20 cellular contexts compared by ENCODE assay signal in the genomic region with DNA sequence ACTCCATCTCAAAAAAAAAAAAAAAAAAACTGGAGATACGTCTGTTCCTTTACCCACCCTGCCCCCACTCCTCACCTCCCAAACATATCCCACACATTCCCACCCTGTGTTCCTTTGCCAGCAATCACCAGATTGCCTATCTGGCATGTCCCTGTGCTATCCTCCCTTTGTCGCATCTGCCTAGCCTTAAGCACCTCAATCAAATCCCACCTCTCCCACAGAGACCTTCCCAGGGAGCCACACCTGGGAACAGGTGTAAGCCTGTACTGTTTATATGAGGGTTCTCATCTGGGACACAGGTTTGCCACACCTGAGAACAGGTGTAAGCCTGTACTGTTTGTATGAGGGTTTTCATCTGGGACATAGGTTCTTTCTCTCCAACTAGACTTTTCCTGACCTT. TPM values are rescaled to one million over a fixed set of nuclear protein-coding genes. Genes with fewer than 3 reads are reported as not detected.
DNase-seq lines count a peak whose midpoint lies in the region; ATAC-seq lines count a peak whose summit lies in the region.
"Had no signal": no experiment of that assay in that cellular context is flagged by ENCODE, and none has a peak within 500 bp of the region (broad histone marks: within the 10 kb centered on the region; RNA-seq: fewer than 3 reads in every experiment).

No MANE protein-coding gene starts in this region.

- no peak overlapping the region for H3K27ac Mint-ChIP-seq in activated T-helper 1 cell treated with anti-CD3 and anti-CD28 coated beads, Interleukin-12 subunit alpha, Interleukin-12 subunit beta, Interleukin-2, Interleukin-4 antibody, amounts not matched to agents 30 ng/mL and 10 ng/mL and 1 ng/mL, durations not matched to agents 14 hours and 24 hours and 36 hours
- H3K27ac Mint-ChIP-seq: CD14-positive monocyte; CD8-positive, alpha-beta T cell; HFFc6 had no signal

- H3K4me1 Mint-ChIP-seq in activated T-helper 1 cell treated with anti-CD3 and anti-CD28 coated beads, Interleukin-12 subunit alpha, Interleukin-12 subunit beta, Interleukin-2, Interleukin-4 antibody, amounts not matched to agents 30 ng/mL and 10 ng/mL and 1 ng/mL, durations not matched to agents 14 hours and 24 hours and 36 hours (ENCODE audit: low read depth): peaks cover 15% of the 10 kb centered on the region

- peaks cover 11% of the 10 kb centered on the region for H3K27me3 Mint-ChIP-seq in activated T-helper 1 cell treated with anti-CD3 and anti-CD28 coated beads, Interleukin-12 subunit alpha, Interleukin-12 subunit beta, Interleukin-2, Interleukin-4 antibody, amounts not matched to agents 30 ng/mL and 10 ng/mL and 1 ng/mL, durations not matched to agents 14 hours and 24 hours and 36 hours (ENCODE audit: insufficient read depth)

- H3K36me3 Mint-ChIP-seq in activated T-helper 1 cell treated with anti-CD3 and anti-CD28 coated beads, Interleukin-12 subunit alpha, Interleukin-12 subunit beta, Interleukin-2, Interleukin-4 antibody, amounts not matched to agents 30 ng/mL and 10 ng/mL and 1 ng/mL, durations not matched to agents 14 hours and 24 hours and 36 hours (ENCODE audit: low read depth): no peaks in the 10 kb centered on the region
- H3K36me3 Mint-ChIP-seq: CD14-positive monocyte; CD8-positive, alpha-beta T cell had no signal

- peak overlapping the region; percentile 74 to 79 for H3K27ac ChIP-seq in mucosa of rectum (ENCODE audit: low read depth in 2 of 2, low read length in 2 of 2)
- H3K27ac ChIP-seq: 22Rv1 had no signal

- no peaks in the 10 kb centered on the region for H3K9me3 ChIP-seq in mucosa of rectum (ENCODE audit: control insufficient read depth in 2 of 2, low read length in 2 of 2)
- H3K9me3 ChIP-seq: HAP-1 had no signal

- H3K36me3 ChIP-seq in mucosa of rectum (ENCODE audit: control insufficient read depth in 2 of 2, insufficient read depth in 2 of 2, low read length in 2 of 2): no peaks in the 10 kb centered on the region
- H3K36me3 ChIP-seq: HAP-1 had no signal

- no peak overlapping the region for H3K4me3 Mint-ChIP-seq in activated T-helper 1 cell treated with anti-CD3 and anti-CD28 coated beads, Interleukin-12 subunit alpha, Interleukin-12 subunit beta, Interleukin-2, Interleukin-4 antibody, amounts not matched to agents 30 ng/mL and 10 ng/mL and 1 ng/mL, durations not matched to agents 14 hours and 24 hours and 36 hours
- H3K4me3 Mint-ChIP-seq: CD14-positive monocyte; CD8-positive, alpha-beta T cell; HFFc6 had no signal

- H3K4me3 ChIP-seq in mucosa of rectum (ENCODE audit: low read length in 2 of 2): no peak overlapping the region
- H3K4me3 ChIP-seq: HAP-1 had no signal

- H3K9ac ChIP-seq in mucosa of rectum (ENCODE audit: low read depth in 1 of 2, low read length in 2 of 2): peak overlapping the region in 1 of 2 donors; percentile 25

- intact Hi-C loops in Right ventricle myocardium superior (cut with DNase I): no loop called here
- intact Hi-C loops in activated T-helper 1 cell treated with anti-CD3 and anti-CD28 coated beads, Interleukin-12 subunit alpha, Interleukin-12 subunit beta, Interleukin-2, Interleukin-4 antibody, amounts not matched to agents 30 ng/mL and 10 ng/mL and 1 ng/mL, durations not matched to agents 14 hours and 24 hours and 36 hours (cut with micrococcal nuclease): no loop called here

- ATAC-seq in esophagus mucosa (peak; percentile 9), Right ventricle myocardium superior (ENCODE audit: poor library complexity) (no peak)
- ATAC-seq: CD8-positive, alpha-beta T cell had no signal

- peak; percentile 36 for DNase-seq in NCI-H146 (lab: John Stamatoyannopoulos, UW)
- DNase-seq in NCI-H146 treated with DMSO at 0.1 percent for 48 hours (lab: John Stamatoyannopoulos, UW; ENCODE audit: unreplicated experiment): no peak
- no peak for DNase-seq in dermis blood vessel endothelial cell
- DNase-seq in Right ventricle myocardium superior: no peak
- no peak for DNase-seq in stimulated activated CD4-positive, alpha-beta T cell treated with anti-CD3 and anti-CD28 coated beads, Interleukin-15, amount 100 ng/mL, for 24 hours
- no peak for DNase-seq in activated T-helper 1 cell treated with anti-CD3 and anti-CD28 coated beads, Interleukin-12 subunit alpha, Interleukin-12 subunit beta, Interleukin-2, Interleukin-4 antibody, amounts not matched to agents 30 ng/mL and 10 ng/mL and 1 ng/mL, durations not matched to agents 14 hours and 24 hours and 36 hours (ENCODE audit: low spot score)
- DNase-seq: CD8-positive, alpha-beta T cell; COR-L47; DMS153; DMS79 treated with DMSO at 0.1 percent for 48 hours; EL; GOT3; HFFc6 had no signal

- no peaks in the 10 kb centered on the region for H3K27me3 ChIP-seq in mucosa of rectum (ENCODE audit: control insufficient read depth in 2 of 2, insufficient read depth in 2 of 2, low read length in 2 of 2)

- no peaks in the 10 kb centered on the region for H3K9me3 Mint-ChIP-seq in activated T-helper 1 cell treated with anti-CD3 and anti-CD28 coated beads, Interleukin-12 subunit alpha, Interleukin-12 subunit beta, Interleukin-2, Interleukin-4 antibody, amounts not matched to agents 30 ng/mL and 10 ng/mL and 1 ng/mL, durations not matched to agents 14 hours and 24 hours and 36 hours
- H3K9me3 Mint-ChIP-seq: CD14-positive monocyte; CD8-positive, alpha-beta T cell; HFFc6 had no signal

- peaks cover 28 to 50% of the 10 kb centered on the region in 2 donors for H3K4me1 ChIP-seq in mucosa of rectum (ENCODE audit: control insufficient read depth in 2 of 2, insufficient read depth in 2 of 2, low read length in 2 of 2)
- H3K4me1 ChIP-seq: HAP-1 had no signal

RNA-seq across cellular contexts. Expression of gene WFDC3, which starts 16.8 kb away (rescaled TPM):
- total RNA-seq in esophagus mucosa (not detected), dermis blood vessel endothelial cell (not detected in 2 replicates), Right ventricle myocardium superior (0.54 TPM)
- not detected in 2 replicates for total RNA-seq in activated T-helper 1 cell treated with anti-CD3 and anti-CD28 coated beads, Interleukin-12 subunit alpha, Interleukin-12 subunit beta, Interleukin-2, Interleukin-4 antibody, amounts not matched to agents 30 ng/mL and 10 ng/mL and 1 ng/mL, durations not matched to agents 14 hours and 24 hours and 36 hours
- total RNA-seq: A673; CD8-positive, alpha-beta T cell had no signal

RNA-seq across cellular contexts. Expression of gene DNTTIP1, which starts 16.8 kb away (rescaled TPM):
- total RNA-seq in esophagus mucosa (15.8 TPM), dermis blood vessel endothelial cell (9.2 and 13.8 TPM in 2 replicates), Right ventricle myocardium superior (14.5 TPM)
- 35.6 and 40.1 TPM in 2 replicates for total RNA-seq in activated T-helper 1 cell treated with anti-CD3 and anti-CD28 coated beads, Interleukin-12 subunit alpha, Interleukin-12 subunit beta, Interleukin-2, Interleukin-4 antibody, amounts not matched to agents 30 ng/mL and 10 ng/mL and 1 ng/mL, durations not matched to agents 14 hours and 24 hours and 36 hours

RNA-seq across cellular contexts. Expression of gene UBE2C, which starts 37.5 kb away (rescaled TPM):
- total RNA-seq in esophagus mucosa (46.5 TPM), dermis blood vessel endothelial cell (9.9 and 30.2 TPM in 2 replicates), Right ventricle myocardium superior (1.1 TPM)
- 114 and 118 TPM in 2 replicates for total RNA-seq in activated T-helper 1 cell treated with anti-CD3 and anti-CD28 coated beads, Interleukin-12 subunit alpha, Interleukin-12 subunit beta, Interleukin-2, Interleukin-4 antibody, amounts not matched to agents 30 ng/mL and 10 ng/mL and 1 ng/mL, durations not matched to agents 14 hours and 24 hours and 36 hours

RNA-seq across cellular contexts. Expression of gene TNNC2, which starts 52.2 kb away (rescaled TPM):
- total RNA-seq in esophagus mucosa (not detected), dermis blood vessel endothelial cell (not detected in 2 replicates), Right ventricle myocardium superior (0.43 TPM)
- total RNA-seq in activated T-helper 1 cell treated with anti-CD3 and anti-CD28 coated beads, Interleukin-12 subunit alpha, Interleukin-12 subunit beta, Interleukin-2, Interleukin-4 antibody, amounts not matched to agents 30 ng/mL and 10 ng/mL and 1 ng/mL, durations not matched to agents 14 hours and 24 hours and 36 hours: not detected in 2 replicates
- total RNA-seq: A673, HFFc6, HT1080 had no signal

RNA-seq across cellular contexts. Expression of gene SPINT4, which starts 52.8 kb away (rescaled TPM):
- not detected for total RNA-seq in esophagus mucosa
- not detected in 2 replicates for total RNA-seq in dermis blood vessel endothelial cell
- not detected for total RNA-seq in Right ventricle myocardium superior
- total RNA-seq in activated T-helper 1 cell treated with anti-CD3 and anti-CD28 coated beads, Interleukin-12 subunit alpha, Interleukin-12 subunit beta, Interleukin-2, Interleukin-4 antibody, amounts not matched to agents 30 ng/mL and 10 ng/mL and 1 ng/mL, durations not matched to agents 14 hours and 24 hours and 36 hours: not detected in 2 replicates
- total RNA-seq: A673; CD8-positive, alpha-beta T cell; HFFc6; HT1080 had no signal
